8 cellular contexts compared by ENCODE assay signal in genomic region chr2:197434541-197435513, GRCh38. TPM values are rescaled to one million over a fixed set of nuclear protein-coding genes. Genes with fewer than 3 reads are reported as not detected.
DNase-seq lines count a peak whose midpoint lies in the region; ATAC-seq, FAIRE-seq and TF ChIP-seq lines count a peak whose summit lies in the region.

SF3B1 (minus strand) TSS chr2:197435028; CDS start chr2:197434999, 29 bp downstream.

- H3K36me3 ChIP-seq in right atrium auricular region, result no peaks in the 10 kb centered on the region
- no peaks in the 10 kb centered on the region for H3K36me3 ChIP-seq in psoas muscle (ENCODE audit: insufficient read depth in 1 of 2, low read depth in 1 of 2)

- FAIRE-seq in urothelium cell line (lab: Jason Lieb, UNC), result no peak

- ATAC-seq in GM18499 (IDR thresholded peaks at IDR 0.05; ENCODE audit: insufficient read depth, unreplicated experiment), result peak; percentile 89
- peak; percentile 97 for ATAC-seq in HG02943 (IDR thresholded peaks at IDR 0.05; ENCODE audit: low read depth, unreplicated experiment)
- ATAC-seq in psoas muscle, result peak; percentile 98 to 99 (median 99)

- no peaks in the 10 kb centered on the region for H3K9me3 ChIP-seq in right atrium auricular region
- H3K9me3 ChIP-seq in psoas muscle, result no peaks in the 10 kb centered on the region

- intact Hi-C loops in T-helper 2 cell treated with Interferon-gamma antibody and Interleukin-4, amounts not matched to agents 100 ng/mL and 5 ng/mL, for 36 hours (cut with micrococcal nuclease), result loop anchor here (1.0 to 10.0 kb wide), 8 partner anchors 18 to 1270 kb away; partner anchors contain the start of genes COQ10B, HSPE1, MARS2 and PGAP1
- intact Hi-C loops in psoas muscle (cut with DNase I), result loop anchor here (1.0 to 2.0 kb wide), 3 partner anchors 18 to 64 kb away; partner anchors contain the start of genes COQ10B (in 2 of the 2) and HSPD1 (in 1 of the 2)

- H3K27me3 ChIP-seq in right atrium auricular region (no peaks in the 10 kb centered on the region), psoas muscle (ENCODE audit: insufficient read depth in 3 of 3, low read length in 2 of 3) (no peaks in the 10 kb centered on the region)

- peak within 1 kb of the TSS; percentile 96 to 99 for H3K27ac ChIP-seq in right atrium auricular region
- peak within 1 kb of the TSS; percentile 99 for H3K27ac ChIP-seq in psoas muscle

- peak; percentile 54 for DNase-seq in NCI-H187 treated with DMSO at 0.1 percent for 48 hours (lab: John Stamatoyannopoulos, UW)
- peak; percentile 76 to 98 (median 96) for DNase-seq in anterior cingulate cortex (lab: John Stamatoyannopoulos, UW)
- DNase-seq in right atrium auricular region (ENCODE audit: low spot score), result peak; percentile 98
- DNase-seq in psoas muscle, result peak; percentile 98 to 99
- DNase-seq in urothelium cell line (ENCODE audit: low spot score), result peak; percentile 96

- peaks cover 0 to 36% of the 10 kb centered on the region in 2 donors for H3K4me1 ChIP-seq in right atrium auricular region
- peaks cover 45% of the 10 kb centered on the region for H3K4me1 ChIP-seq in psoas muscle

- H3K4me3 ChIP-seq in right atrium auricular region (peak within 1 kb of the TSS; percentile 86 to 94), psoas muscle (peak within 1 kb of the TSS; percentile 97)

- TF ChIP-seq CTCF in right atrium auricular region (IDR thresholded peaks at IDR 0.05) (no peak), psoas muscle (IDR thresholded peaks at IDR 0.05) (no peak)

- 0% methylated on average over 74 of the region's 74 CpGs for WGBS in psoas muscle, 3 donors

RNA-seq across cellular contexts. Expression of gene SF3B1, which starts in this region (rescaled TPM):
- total RNA-seq in T-helper 2 cell treated with Interferon-gamma antibody and Interleukin-4, amounts not matched to agents 100 ng/mL and 5 ng/mL, for 36 hours, result 298 and 310 TPM in 2 replicates
- total RNA-seq in right atrium auricular region (100 to 1,000 TPM; 103 to 128 TPM), psoas muscle (100 to 1,000 TPM; 112 to 162 (median 142) TPM)
- polyA plus RNA-seq in psoas muscle, result 100 to 1,000 TPM in 2 of 3 donors, 10 to 100 TPM in 1; 89.2 to 137 (median 116) TPM

Comparison
In these comparisons a context has a peak if more than half of its experiments do, and no peak if none do; other contexts are left out.
1. Peak in every context shown above with its lines: DNase-seq, ATAC-seq, H3K4me3 ChIP-seq and H3K27ac ChIP-seq.